ENCODE assay signal across 9 cellular contexts in genomic region chr2:154698789-154699559, GRCh38. TPM values are rescaled to one million over a fixed set of nuclear protein-coding genes. Genes with fewer than 3 reads are reported as not detected.
DNase-seq lines count a peak whose midpoint lies in the region; ATAC-seq and TF ChIP-seq lines count a peak whose summit lies in the region.
"Had no signal": no experiment of that assay in that cellular context is flagged by ENCODE, and none has a peak within 500 bp of the region (broad histone marks: within the 10 kb centered on the region; RNA-seq: fewer than 3 reads in every experiment).

No MANE protein-coding gene starts in this region.

- CTCF ChIA-PET in activated CD4-positive, alpha-beta T cell treated with anti-CD3 and anti-CD28 coated beads, Interleukin-2, amount 10 ng/mL, durations not matched to agents 7 days and 5 days (lab: Charles Lee) = no interaction called here

- H3K27me3 Mint-ChIP-seq in activated CD4-positive, alpha-beta T cell treated with anti-CD3 and anti-CD28 coated beads, Interleukin-2, amount 10 ng/mL, durations not matched to agents 24 days and 14 days = peaks cover 37% of the 10 kb centered on the region
- H3K27me3 Mint-ChIP-seq in activated CD4-positive, alpha-beta T cell treated with anti-CD3 and anti-CD28 coated beads, Interleukin-2, amount 10 ng/mL, durations not matched to agents 7 days and 5 days = peaks cover 39% of the 10 kb centered on the region

- peaks cover 50% of the 10 kb centered on the region for H3K27me3 ChIP-seq in ectodermal cell (ENCODE audit: control insufficient read depth, insufficient read depth, low read length, poor library complexity, severe bottlenecking)
- H3K27me3 ChIP-seq in tibial artery = no peaks in the 10 kb centered on the region

- no peaks in the 10 kb centered on the region for H3K4me1 Mint-ChIP-seq in activated CD4-positive, alpha-beta T cell treated with anti-CD3 and anti-CD28 coated beads, Interleukin-2, amount 10 ng/mL, durations not matched to agents 24 days and 14 days
- H3K4me1 Mint-ChIP-seq in activated CD4-positive, alpha-beta T cell treated with anti-CD3 and anti-CD28 coated beads, Interleukin-2, amount 10 ng/mL, durations not matched to agents 7 days and 5 days = no peaks in the 10 kb centered on the region

- no peaks in the 10 kb centered on the region for H3K36me3 ChIP-seq in ectodermal cell (ENCODE audit: control insufficient read depth, insufficient read depth, low read length)
- H3K36me3 ChIP-seq in mucosa of descending colon (ENCODE audit: low read depth) = no peaks in the 10 kb centered on the region
- no peaks in the 10 kb centered on the region for H3K36me3 ChIP-seq in tibial artery

- H3K4me3 Mint-ChIP-seq in activated CD4-positive, alpha-beta T cell treated with anti-CD3 and anti-CD28 coated beads, Interleukin-2, amount 10 ng/mL, durations not matched to agents 24 days and 14 days = no peak overlapping the region
- H3K4me3 Mint-ChIP-seq in activated CD4-positive, alpha-beta T cell treated with anti-CD3 and anti-CD28 coated beads, Interleukin-2, amount 10 ng/mL, durations not matched to agents 7 days and 5 days = no peak overlapping the region

- no peaks in the 10 kb centered on the region for H3K9me3 Mint-ChIP-seq in activated CD4-positive, alpha-beta T cell treated with anti-CD3 and anti-CD28 coated beads, Interleukin-2, amount 10 ng/mL, durations not matched to agents 24 days and 14 days
- no peaks in the 10 kb centered on the region for H3K9me3 Mint-ChIP-seq in activated CD4-positive, alpha-beta T cell treated with anti-CD3 and anti-CD28 coated beads, Interleukin-2, amount 10 ng/mL, durations not matched to agents 7 days and 5 days

- no peak for DNase-seq in activated CD4-positive, alpha-beta T cell treated with anti-CD3 and anti-CD28 coated beads, Interleukin-2, amount 10 ng/mL, durations not matched to agents 24 days and 14 days
- no peak for DNase-seq in activated CD4-positive, alpha-beta T cell treated with anti-CD3 and anti-CD28 coated beads, Interleukin-2, amount 10 ng/mL, durations not matched to agents 7 days and 5 days
- DNase-seq in mucosa of descending colon (peak in 1 of 3 donors; percentile 39), tibial artery (peak in 1 of 2 donors; percentile 69), GM20000 (ENCODE audit: low spot score) (no peak), COLO829 (ENCODE audit: low spot score) (no peak), occipital lobe (lab: John Stamatoyannopoulos, UW) (no peak)
- DNase-seq: activated effector memory CD4-positive, alpha-beta T cell treated with Interleukin-2 at 50 U/mL for 16 hours had no signal

- H3K4me3 ChIP-seq in ectodermal cell (ENCODE audit: insufficient read depth, low read depth, low read length) (peak overlapping the region; percentile 8), mucosa of descending colon (no peak overlapping the region), tibial artery (peak overlapping the region; percentile 79 to 82)

- H3K27ac ChIP-seq in ectodermal cell (ENCODE audit: insufficient read depth, low read depth, low read length, poor library complexity, severe bottlenecking) = no peak overlapping the region
- H3K27ac ChIP-seq in tibial artery = peak overlapping the region; percentile 85 to 87

- ATAC-seq in mucosa of descending colon = peak; percentile 15

- intact Hi-C loops in activated CD4-positive, alpha-beta T cell treated with anti-CD3 and anti-CD28 coated beads, Interleukin-2, amount 10 ng/mL, durations not matched to agents 24 days and 14 days (cut with micrococcal nuclease) = no loop called here
- intact Hi-C loops in mucosa of descending colon (cut with DNase I, micrococcal nuclease) (no loop called here), tibial artery (cut with DNase I; ENCODE audit: low total_unique reads) (no loop called here)

- peak overlapping the region; percentile 7 for H3K27ac Mint-ChIP-seq in activated CD4-positive, alpha-beta T cell treated with anti-CD3 and anti-CD28 coated beads, Interleukin-2, amount 10 ng/mL, durations not matched to agents 24 days and 14 days
- no peak overlapping the region for H3K27ac Mint-ChIP-seq in activated CD4-positive, alpha-beta T cell treated with anti-CD3 and anti-CD28 coated beads, Interleukin-2, amount 10 ng/mL, durations not matched to agents 7 days and 5 days

- no peaks in the 10 kb centered on the region for H3K36me3 Mint-ChIP-seq in activated CD4-positive, alpha-beta T cell treated with anti-CD3 and anti-CD28 coated beads, Interleukin-2, amount 10 ng/mL, durations not matched to agents 24 days and 14 days (ENCODE audit: low read depth)
- peaks cover 4% of the 10 kb centered on the region for H3K36me3 Mint-ChIP-seq in activated CD4-positive, alpha-beta T cell treated with anti-CD3 and anti-CD28 coated beads, Interleukin-2, amount 10 ng/mL, durations not matched to agents 7 days and 5 days (ENCODE audit: low read depth)

- TF ChIP-seq CTCF in mucosa of descending colon (IDR thresholded peaks at IDR 0.05) = no peak
- TF ChIP-seq CTCF in tibial artery (IDR thresholded peaks at IDR 0.05) = no peak
- TF ChIP-seq CTCF in GM20000 (IDR thresholded peaks at IDR 0.05; ENCODE audit: extremely low read depth, missing control alignments) = no peak

- no peaks in the 10 kb centered on the region for H3K9me3 ChIP-seq in ectodermal cell (ENCODE audit: control insufficient read depth, low read length)
- H3K9me3 ChIP-seq in mucosa of descending colon = no peaks in the 10 kb centered on the region
- no peaks in the 10 kb centered on the region for H3K9me3 ChIP-seq in tibial artery

- WGBS in ectodermal cell, 2 experiments = 59 to 60% methylated on average over 47 to 52 of the region's 52 CpGs

- POLR2A ChIA-PET in activated CD4-positive, alpha-beta T cell treated with anti-CD3 and anti-CD28 coated beads, Interleukin-2, amount 10 ng/mL, durations not matched to agents 7 days and 5 days (lab: Charles Lee) = no interaction called here

- H3K4me1 ChIP-seq in ectodermal cell (ENCODE audit: control insufficient read depth, insufficient read depth, low read length) = no peaks in the 10 kb centered on the region
- peaks cover 20% of the 10 kb centered on the region for H3K4me1 ChIP-seq in mucosa of descending colon (ENCODE audit: low read depth)
- H3K4me1 ChIP-seq in tibial artery = peaks cover 0 to 42% (median 12%) of the 10 kb centered on the region in 4 donors

RNA-seq across cellular contexts. Expression of gene KCNJ3, which starts 0.5 kb away (rescaled TPM):
- not detected in 2 replicates for total RNA-seq in activated CD4-positive, alpha-beta T cell treated with anti-CD3 and anti-CD28 coated beads, Interleukin-2, amount 10 ng/mL, durations not matched to agents 24 days and 14 days
- not detected for total RNA-seq in activated CD4-positive, alpha-beta T cell treated with anti-CD3 and anti-CD28 coated beads, Interleukin-2, amount 10 ng/mL, durations not matched to agents 7 days and 5 days
- 0.15 TPM for polyA plus RNA-seq in ectodermal cell (2013, experiment 1 of 4)
- polyA plus RNA-seq in ectodermal cell (2013, experiment 2 of 4) = not detected
- polyA plus RNA-seq in ectodermal cell (2013, experiment 3 of 4) = 0.16 TPM
- polyA plus RNA-seq in ectodermal cell (2013, experiment 4 of 4) = 0.12 TPM
- total RNA-seq in mucosa of descending colon (under 1 TPM; 0.29 to 0.54 (median 0.38) TPM), occipital lobe (22.8 TPM)

Comparison
In these comparisons a context has a peak if more than half of its experiments do, and no peak if none do; other contexts are left out.
1. RNA of gene KCNJ3, which starts 0.5 kb away (total RNA-seq): 22.8 TPM in occipital lobe (single experiment); 0.29 to 0.54 TPM in mucosa of descending colon, not detected in activated CD4-positive, alpha-beta T cell treated with anti-CD3 and anti-CD28 coated beads, Interleukin-2, amount 10 ng/mL, durations not matched to agents 24 days and 14 days and not detected in activated CD4-positive, alpha-beta T cell treated with anti-CD3 and anti-CD28 coated beads, Interleukin-2, amount 10 ng/mL, durations not matched to agents 7 days and 5 days; every median in the first group is over 10 times any median in the second.